ENCODE assay signal across 24 cellular contexts in genomic region chr3:122364508-122364907, GRCh38. TPM values are rescaled to one million over a fixed set of nuclear protein-coding genes. Genes with fewer than 3 reads are reported as not detected.
DNase-seq lines count a peak whose midpoint lies in the region; ATAC-seq and TF ChIP-seq lines count a peak whose summit lies in the region.
"Had no signal": no experiment of that assay in that cellular context is flagged by ENCODE, and none has a peak within 500 bp of the region (broad histone marks: within the 10 kb centered on the region; RNA-seq: fewer than 3 reads in every experiment).

No MANE protein-coding gene starts in this region.

- H3K4me3 ChIP-seq in upper lobe of left lung = no peak overlapping the region
- H3K4me3 ChIP-seq: gastroesophageal sphincter, GM23248, lower lobe of right lung, neural progenitor cell, prostate gland, testis had no signal

- peaks cover 0 to 56% (median 9%) of the 10 kb centered on the region in 4 donors for H3K36me3 ChIP-seq in upper lobe of left lung
- H3K36me3 ChIP-seq: prostate gland had no signal

- H3K4me3 Mint-ChIP-seq in activated CD4-positive, alpha-beta T cell treated with anti-CD3 and anti-CD28 coated beads for 36 hours = no peak overlapping the region
- H3K4me3 Mint-ChIP-seq in activated T-helper 17 cell treated with anti-CD3 and anti-CD28 coated beads, Interleukin-2, amount 50 U/mL, for 72 hours = peak overlapping the region; percentile 59
- no peak overlapping the region for H3K4me3 Mint-ChIP-seq in memory B cell
- H3K4me3 Mint-ChIP-seq: B cell, neural progenitor cell had no signal

- H3K36me3 Mint-ChIP-seq in activated CD4-positive, alpha-beta T cell treated with anti-CD3 and anti-CD28 coated beads for 36 hours (ENCODE audit: low read depth) = peaks cover 55% of the 10 kb centered on the region
- peaks cover 94% of the 10 kb centered on the region for H3K36me3 Mint-ChIP-seq in activated T-helper 17 cell treated with anti-CD3 and anti-CD28 coated beads, Interleukin-2, amount 50 U/mL, for 72 hours (ENCODE audit: low read depth)
- H3K36me3 Mint-ChIP-seq in memory B cell = peaks cover 11% of the 10 kb centered on the region

- intact Hi-C loops in activated CD4-positive, alpha-beta T cell treated with anti-CD3 and anti-CD28 coated beads for 36 hours (cut with DNase I, micrococcal nuclease) = loop anchor here in 1 of 2 experiments (2.0 kb wide), 1 partner anchor 20 kb away; the partner anchor contains the start of gene FAM162A

- H3K27me3 Mint-ChIP-seq in activated CD4-positive, alpha-beta T cell treated with anti-CD3 and anti-CD28 coated beads for 36 hours = no peaks in the 10 kb centered on the region
- no peaks in the 10 kb centered on the region for H3K27me3 Mint-ChIP-seq in activated T-helper 17 cell treated with anti-CD3 and anti-CD28 coated beads, Interleukin-2, amount 50 U/mL, for 72 hours
- H3K27me3 Mint-ChIP-seq in memory B cell = no peaks in the 10 kb centered on the region
- H3K27me3 Mint-ChIP-seq: B cell had no signal

- H3K27ac ChIP-seq in upper lobe of left lung = no peak overlapping the region
- H3K27ac ChIP-seq: gastroesophageal sphincter, GM23248, lower lobe of right lung, neural progenitor cell, prostate gland, testis had no signal

- H3K9me3 Mint-ChIP-seq in activated CD4-positive, alpha-beta T cell treated with anti-CD3 and anti-CD28 coated beads for 36 hours (ENCODE audit: low read depth) = no peaks in the 10 kb centered on the region
- H3K9me3 Mint-ChIP-seq in activated T-helper 17 cell treated with anti-CD3 and anti-CD28 coated beads, Interleukin-2, amount 50 U/mL, for 72 hours = no peaks in the 10 kb centered on the region
- H3K9me3 Mint-ChIP-seq in memory B cell = no peaks in the 10 kb centered on the region
- H3K9me3 Mint-ChIP-seq: neural progenitor cell had no signal

- POLR2A ChIA-PET in activated CD4-positive, alpha-beta T cell treated with anti-CD3 and anti-CD28 coated beads for 36 hours (lab: Charles Lee) = no interaction called here

- whole genome bisulfite sequencing in upper lobe of left lung, 2 donors = 70 to 96% methylated on average over 2 of the region's 2 CpGs

- no peak for DNase-seq in activated CD4-positive, alpha-beta T cell treated with anti-CD3 and anti-CD28 coated beads for 36 hours
- DNase-seq in activated CD4-positive, alpha-beta T cell treated with anti-CD3 and anti-CD28 coated beads, Interleukin-2, amount 50 U/mL, for 48 hours = no peak
- DNase-seq in memory B cell (ENCODE audit: low spot score in 2 of 2) (no peak), upper lobe of left lung (no peak), GM19238 (ENCODE audit: insufficient read length, low spot score) (no peak)
- DNase-seq: activated naive CD4-positive, alpha-beta T cell treated with anti-CD3 and anti-CD28 coated beads, Interleukin-2, amount 50 U/mL, for 16 hours; DMS79; GM23248; Kasumi-1; kidney; lower lobe of right lung; NCI-H1092 treated with DMSO at 0.1 percent for 48 hours; NCI-H2029 treated with DMSO at 0.1 percent for 48 hours; SIG-M5; testis had no signal

- TF ChIP-seq EP300 in upper lobe of left lung (IDR thresholded peaks at IDR 0.05) = no peak

- TF ChIP-seq CTCF in upper lobe of left lung (IDR thresholded peaks at IDR 0.05) = no peak

- peaks cover 34% of the 10 kb centered on the region for H3K4me1 Mint-ChIP-seq in activated CD4-positive, alpha-beta T cell treated with anti-CD3 and anti-CD28 coated beads for 36 hours
- peaks cover 17% of the 10 kb centered on the region for H3K4me1 Mint-ChIP-seq in activated T-helper 17 cell treated with anti-CD3 and anti-CD28 coated beads, Interleukin-2, amount 50 U/mL, for 72 hours
- peaks cover 2% of the 10 kb centered on the region for H3K4me1 Mint-ChIP-seq in memory B cell
- H3K4me1 Mint-ChIP-seq: B cell, neural progenitor cell had no signal

- no peak for TF ChIP-seq POLR2A in upper lobe of left lung (IDR thresholded peaks at IDR 0.05)

- peak overlapping the region; percentile 93 for H3K27ac Mint-ChIP-seq in activated CD4-positive, alpha-beta T cell treated with anti-CD3 and anti-CD28 coated beads for 36 hours
- peak overlapping the region; percentile 92 for H3K27ac Mint-ChIP-seq in activated T-helper 17 cell treated with anti-CD3 and anti-CD28 coated beads, Interleukin-2, amount 50 U/mL, for 72 hours
- peak overlapping the region; percentile 39 for H3K27ac Mint-ChIP-seq in memory B cell
- H3K27ac Mint-ChIP-seq: B cell, neural progenitor cell had no signal

- H3K27me3 ChIP-seq in upper lobe of left lung = no peaks in the 10 kb centered on the region
- H3K27me3 ChIP-seq: gastroesophageal sphincter, neural progenitor cell, testis had no signal

- CTCF ChIA-PET in activated CD4-positive, alpha-beta T cell treated with anti-CD3 and anti-CD28 coated beads for 36 hours (lab: Charles Lee) = interaction anchor here (0.7 to 1.9 kb wide), 4 partner anchors 9 to 314 kb away, joined by 3 to 6 read pairs (median 4); no protein-coding TSS in a partner anchor

- H3K4me1 ChIP-seq in upper lobe of left lung = no peaks in the 10 kb centered on the region
- H3K4me1 ChIP-seq: gastroesophageal sphincter, lower lobe of right lung, neural progenitor cell, prostate gland, testis had no signal

- no peaks in the 10 kb centered on the region for H3K9me3 ChIP-seq in upper lobe of left lung
- H3K9me3 ChIP-seq: gastroesophageal sphincter, lower lobe of right lung, prostate gland, testis had no signal

- ATAC-seq in activated CD4-positive, alpha-beta T cell treated with anti-CD3 and anti-CD28 coated beads for 36 hours = no peak
- ATAC-seq in HG02798 (IDR thresholded peaks at IDR 0.05; ENCODE audit: poor library complexity, unreplicated experiment) (peak; percentile 35), memory B cell (ENCODE audit: low read depth) (no peak), GM18498 (IDR thresholded peaks at IDR 0.05; ENCODE audit: unreplicated experiment) (no peak), upper lobe of left lung (ENCODE audit: low FRiP score in 2 of 2) (no peak)
- ATAC-seq in activated T-helper 17 cell treated with anti-CD3 and anti-CD28 coated beads, Interleukin-2, amount 50 U/mL, for 72 hours (replicated peaks) = peak; percentile 33
- ATAC-seq: gastroesophageal sphincter, lower lobe of right lung had no signal

RNA-seq across cellular contexts. Expression of gene MIX23, which starts 18.5 kb away (rescaled TPM):
- total RNA-seq in activated CD4-positive, alpha-beta T cell treated with anti-CD3 and anti-CD28 coated beads for 36 hours = 100 to 1,000 TPM; 148 to 250 TPM
- total RNA-seq in activated T-helper 17 cell treated with anti-CD3 and anti-CD28 coated beads, Interleukin-2, amount 50 U/mL, for 72 hours = 10 to 100 TPM; 59.7 to 97.8 TPM
- 10 to 100 TPM; 15.5 to 24.7 (median 18.2) TPM for total RNA-seq in upper lobe of left lung

RNA-seq across cellular contexts. Expression of gene FAM162A, which starts 19.5 kb away (rescaled TPM):
- total RNA-seq in activated CD4-positive, alpha-beta T cell treated with anti-CD3 and anti-CD28 coated beads for 36 hours = 100 to 1,000 TPM; 163 to 181 TPM
- total RNA-seq in activated T-helper 17 cell treated with anti-CD3 and anti-CD28 coated beads, Interleukin-2, amount 50 U/mL, for 72 hours = 100 to 1,000 TPM; 113 to 179 TPM
- total RNA-seq in upper lobe of left lung = 10 to 100 TPM in 5 of 6 donors, 1 to 10 TPM in 1; 4.2 to 29.0 (median 16.0) TPM

RNA-seq across cellular contexts. Expression of gene CSTA, which starts 39.5 kb away (rescaled TPM):
- not detected for total RNA-seq in activated CD4-positive, alpha-beta T cell treated with anti-CD3 and anti-CD28 coated beads for 36 hours
- not detected for total RNA-seq in activated T-helper 17 cell treated with anti-CD3 and anti-CD28 coated beads, Interleukin-2, amount 50 U/mL, for 72 hours
- total RNA-seq in upper lobe of left lung = 10 to 100 TPM in 5 of 6 donors, 1 to 10 TPM in 1; 6.0 to 40.5 (median 16.4) TPM
- total RNA-seq: A172, B cell, cerebellum had no signal

RNA-seq across cellular contexts. Expression of gene WDR5B, which starts 51.4 kb away (rescaled TPM):
- 1 to 10 TPM; 2.6 to 2.8 TPM for total RNA-seq in activated CD4-positive, alpha-beta T cell treated with anti-CD3 and anti-CD28 coated beads for 36 hours
- 1 to 10 TPM; 2.3 to 4.0 TPM for total RNA-seq in activated T-helper 17 cell treated with anti-CD3 and anti-CD28 coated beads, Interleukin-2, amount 50 U/mL, for 72 hours
- 1 to 10 TPM; 2.0 to 8.4 (median 5.4) TPM for total RNA-seq in upper lobe of left lung

Comparison
In these comparisons a context has a peak if more than half of its experiments do, and no peak if none do; other contexts are left out.
1. ATAC-seq: peak in HG02798 (single experiment) and activated T-helper 17 cell treated with anti-CD3 and anti-CD28 coated beads, Interleukin-2, amount 50 U/mL, for 72 hours (single experiment); none in activated CD4-positive, alpha-beta T cell treated with anti-CD3 and anti-CD28 coated beads for 36 hours (single experiment), memory B cell (single experiment), GM18498 (single experiment) and upper lobe of left lung (0 of 2).
2. H3K27ac Mint-ChIP-seq: peak in every context shown above with its lines; median percentile 93 in activated CD4-positive, alpha-beta T cell treated with anti-CD3 and anti-CD28 coated beads for 36 hours; 92 in activated T-helper 17 cell treated with anti-CD3 and anti-CD28 coated beads, Interleukin-2, amount 50 U/mL, for 72 hours; 39 in memory B cell.
3. RNA of gene CSTA, which starts 39.5 kb away (total RNA-seq): 6.0 to 40.5 TPM in upper lobe of left lung; not detected in activated T-helper 17 cell treated with anti-CD3 and anti-CD28 coated beads, Interleukin-2, amount 50 U/mL, for 72 hours and not detected in activated CD4-positive, alpha-beta T cell treated with anti-CD3 and anti-CD28 coated beads for 36 hours; every median in the first group is over 4 times any median in the second.